In genomic region chr12:6662906-6663742, GRCh38 we compare ENCODE assay signal across 8 cellular contexts. TPM values are rescaled to one million over a fixed set of nuclear protein-coding genes. Genes with fewer than 3 reads are reported as not detected.
DNase-seq lines count a peak whose midpoint lies in the region; TF ChIP-seq lines count a peak whose summit lies in the region.

Gene ING4, minus strand, starts transcription at chr12:6663119. Its CDS starts 18 bp downstream, at chr12:6663101.

- no peak within 1 kb of the TSS for H3K4ac ChIP-seq in H9 (ENCODE audit: low read depth, low read length)

- H3K9ac ChIP-seq in H9 (ENCODE audit: extremely low read depth, insufficient read length, low read length), result peak within 1 kb of the TSS; percentile 89

- H3K14ac ChIP-seq in H9 (ENCODE audit: insufficient read depth, low read length), result peak within 1 kb of the TSS; percentile 76

- H2AK5ac ChIP-seq in H9 (ENCODE audit: insufficient read length, low read length), result no peak within 1 kb of the TSS

- H3K9me3 Mint-ChIP-seq in H9 (no peaks in the 10 kb centered on the region), nephron (no peaks in the 10 kb centered on the region)
- H3K9me3 Mint-ChIP-seq in stimulated activated naive CD8-positive, alpha-beta T cell treated with anti-CD3 and anti-CD28 coated beads, Interleukin-15, Interleukin-2, amounts not matched to agents 100 ng/mL and 50 ng/mL, for 24 hours, result no peaks in the 10 kb centered on the region

- H3K4me1 ChIP-seq in H9 (ENCODE audit: insufficient read depth, low read length), result no peaks in the 10 kb centered on the region

- H3K27me3 ChIP-seq in H9 (ENCODE audit: insufficient read depth, low read length) (no peaks in the 10 kb centered on the region), MG63 (no peaks in the 10 kb centered on the region)

- H2BK12ac ChIP-seq in H9 (ENCODE audit: insufficient read length, low read depth, low read length), result no peak within 1 kb of the TSS

- H3K9me3 ChIP-seq in H9 (ENCODE audit: control insufficient read depth, low read depth, low read length), result no peaks in the 10 kb centered on the region
- no peaks in the 10 kb centered on the region for H3K9me3 ChIP-seq in MG63

- H2BK120ac ChIP-seq in H9 (ENCODE audit: low read depth, low read length, poor library complexity, severe bottlenecking), result no peak within 1 kb of the TSS

- no peak within 1 kb of the TSS for H3K27ac ChIP-seq in H9 (ENCODE audit: insufficient read length, low read depth, low read length)

- H3K79me1 ChIP-seq in H9 (ENCODE audit: insufficient read depth, low read depth, low read length, poor library complexity, severe bottlenecking), result no peaks in the 10 kb centered on the region

- H4K91ac ChIP-seq in H9 (ENCODE audit: insufficient read length, low read depth, low read length), result no peak within 1 kb of the TSS

- no peaks in the 10 kb centered on the region for H3K27me3 Mint-ChIP-seq in H9 (ENCODE audit: low read depth)
- H3K27me3 Mint-ChIP-seq in nephron (ENCODE audit: low read depth), result peaks cover 3% of the 10 kb centered on the region
- no peaks in the 10 kb centered on the region for H3K27me3 Mint-ChIP-seq in stimulated activated naive CD8-positive, alpha-beta T cell treated with anti-CD3 and anti-CD28 coated beads, Interleukin-15, Interleukin-2, amounts not matched to agents 100 ng/mL and 50 ng/mL, for 24 hours

- H3K36me3 ChIP-seq in MG63, result peaks cover 17% of the 10 kb centered on the region

- no peak within 1 kb of the TSS for H2AFZ ChIP-seq in H9 (ENCODE audit: low read length)

- H3K4me2 ChIP-seq in H9 (ENCODE audit: insufficient read depth, insufficient read length, low read length), result peak within 1 kb of the TSS; percentile 88

- no peaks in the 10 kb centered on the region for H4K20me1 ChIP-seq in H9 (ENCODE audit: control insufficient read depth, insufficient read depth, insufficient read length)

- H3K23ac ChIP-seq in H9 (ENCODE audit: insufficient read length, low read depth, low read length), result no peak within 1 kb of the TSS

- H3K56ac ChIP-seq in H9 (ENCODE audit: insufficient read length, low read depth, low read length), result no peak within 1 kb of the TSS

- WGBS in H9 (ENCODE audit: extremely low coverage, insufficient read length, low lambda C conversion rate), result no CpG with 5 or more reads among the region's 37 CpGs

- H3T11ph ChIP-seq in H9 (ENCODE audit: low read length), result no peak within 1 kb of the TSS

- H3K23me2 ChIP-seq in H9 (ENCODE audit: insufficient read length, low read depth, low read length, poor library complexity, severe bottlenecking), result peaks cover 4% of the 10 kb centered on the region

- no peak within 1 kb of the TSS for H2BK15ac ChIP-seq in H9 (ENCODE audit: low read depth, low read length)

- peak; percentile 100 for DNase-seq in ELR (ENCODE audit: low read depth)
- peak; percentile 100 for DNase-seq in H9
- peak; percentile 98 for DNase-seq in MG63
- peak; percentile 87 for DNase-seq in SHP77 treated with DMSO at 0.1 percent for 48 hours (lab: John Stamatoyannopoulos, UW)
- peak; percentile 98 for DNase-seq in activated effector memory CD4-positive, alpha-beta T cell treated with anti-CD3 and anti-CD28 coated beads, Interleukin-2, amount 50 U/mL, for 16 hours
- DNase-seq in fibroblast of the aortic adventitia (ENCODE audit: low read depth), result peak; percentile 99

- no peak within 1 kb of the TSS for H4K8ac ChIP-seq in H9 (replicated peaks; ENCODE audit: insufficient read length, low read depth, low read length)

- H4K5ac ChIP-seq in H9 (ENCODE audit: insufficient read length, low read depth, low read length), result peak within 1 kb of the TSS; percentile 36

- TF ChIP-seq CTCF in H9 (conservative IDR thresholded peaks at IDR 0.05), result no peak
- TF ChIP-seq CTCF in fibroblast of the aortic adventitia (IDR thresholded peaks at IDR 0.05; ENCODE audit: insufficient read depth, low read length), result no peak
- no peak for TF ChIP-seq CTCF in nephron (IDR thresholded peaks at IDR 0.05; ENCODE audit: unreplicated experiment in 3 of 3)

- H3K79me2 ChIP-seq in H9 (ENCODE audit: insufficient read depth, low read length), result no peaks in the 10 kb centered on the region

- peak within 1 kb of the TSS; percentile 71 for H3K18ac ChIP-seq in H9 (ENCODE audit: insufficient read length, low read depth, low read length)

- H3K4me1 Mint-ChIP-seq in H9, result peaks cover 10% of the 10 kb centered on the region in 2 experiments
- H3K4me1 Mint-ChIP-seq in nephron, result peaks cover 16% of the 10 kb centered on the region
- peaks cover 30% of the 10 kb centered on the region for H3K4me1 Mint-ChIP-seq in stimulated activated naive CD8-positive, alpha-beta T cell treated with anti-CD3 and anti-CD28 coated beads, Interleukin-15, Interleukin-2, amounts not matched to agents 100 ng/mL and 50 ng/mL, for 24 hours (ENCODE audit: low read depth)

- peak within 1 kb of the TSS; percentile 96 to 99 (median 98) for H3K27ac Mint-ChIP-seq in H9
- H3K27ac Mint-ChIP-seq in nephron, result peak within 1 kb of the TSS; percentile 75 to 89 (median 85)
- peak within 1 kb of the TSS; percentile 94 for H3K27ac Mint-ChIP-seq in stimulated activated naive CD8-positive, alpha-beta T cell treated with anti-CD3 and anti-CD28 coated beads, Interleukin-15, Interleukin-2, amounts not matched to agents 100 ng/mL and 50 ng/mL, for 24 hours

- H2BK5ac ChIP-seq in H9 (ENCODE audit: insufficient read length, low read length), result no peak within 1 kb of the TSS

- H3K4me3 Mint-ChIP-seq in H9, result peak within 1 kb of the TSS; percentile 94 to 96
- peak within 1 kb of the TSS; percentile 92 to 94 (median 93) for H3K4me3 Mint-ChIP-seq in nephron
- H3K4me3 Mint-ChIP-seq in stimulated activated naive CD8-positive, alpha-beta T cell treated with anti-CD3 and anti-CD28 coated beads, Interleukin-15, Interleukin-2, amounts not matched to agents 100 ng/mL and 50 ng/mL, for 24 hours, result peak within 1 kb of the TSS; percentile 97

- peak within 1 kb of the TSS; percentile 81 for H3K4me3 ChIP-seq in MG63
- H3K4me3 ChIP-seq in fibroblast of the aortic adventitia (ENCODE audit: low read depth, low read length), result peak within 1 kb of the TSS; percentile 78

- H3K36me3 Mint-ChIP-seq in H9 (ENCODE audit: insufficient read depth in 1 of 3, low read depth in 3 of 3) (peaks cover 11 to 25% (median 19%) of the 10 kb centered on the region in 3 experiments), nephron (ENCODE audit: low read depth) (peaks cover 27% of the 10 kb centered on the region)
- H3K36me3 Mint-ChIP-seq in stimulated activated naive CD8-positive, alpha-beta T cell treated with anti-CD3 and anti-CD28 coated beads, Interleukin-15, Interleukin-2, amounts not matched to agents 100 ng/mL and 50 ng/mL, for 24 hours (ENCODE audit: low read depth), result peaks cover 25% of the 10 kb centered on the region

- no peak within 1 kb of the TSS for H2BK20ac ChIP-seq in H9 (ENCODE audit: low read depth, low read length, poor library complexity, severe bottlenecking)

RNA-seq across cellular contexts. Expression of gene ING4, which starts in this region (rescaled TPM):
- total RNA-seq in H9 (2021) (20.1 TPM in 2 replicates), fibroblast of the aortic adventitia (ENCODE audit: low replicate concordance) (34.1 and 51.2 TPM in 2 replicates)
- total RNA-seq in MG63 (2014; rRNA removed; shearing (Covaris generic); ENCODE audit: low replicate concordance), result 30.1 and 33.1 TPM in 2 replicates
